8 cellular contexts compared by ENCODE assay signal in genomic region chr9:94167376-94167775, GRCh38.
DNase-seq lines count a peak whose midpoint lies in the region; ATAC-seq, FAIRE-seq and TF ChIP-seq lines count a peak whose summit lies in the region.

No MANE protein-coding gene starts in this region.

- peak overlapping the region; percentile 98 for H3K9ac ChIP-seq in astrocyte (ENCODE audit: low read length)
- peak overlapping the region; percentile 55 to 92 for H3K9ac ChIP-seq in liver (ENCODE audit: low read depth in 1 of 2, low read length in 2 of 2)

- peak overlapping the region; percentile 95 for H3K27ac Mint-ChIP-seq in activated CD4-positive, alpha-beta T cell treated with anti-CD3 and anti-CD28 coated beads, Interleukin-2, amount 10 ng/mL, durations not matched to agents 7 days and 5 days
- peak overlapping the region; percentile 94 for H3K27ac Mint-ChIP-seq in astrocyte (ENCODE audit: unreplicated experiment)

- CTCF ChIA-PET in activated CD4-positive, alpha-beta T cell treated with anti-CD3 and anti-CD28 coated beads, Interleukin-2, amount 10 ng/mL, durations not matched to agents 7 days and 5 days (lab: Charles Lee): no interaction called here

- H3K27me3 ChIP-seq in astrocyte (ENCODE audit: insufficient read depth, low read length) (no peaks in the 10 kb centered on the region), liver (ENCODE audit: control insufficient read depth in 4 of 4, insufficient read depth in 4 of 4, low read length in 3 of 4) (no peaks in the 10 kb centered on the region), thoracic aorta (replicated peaks; ENCODE audit: insufficient read depth) (no peaks in the 10 kb centered on the region)

- peak overlapping the region; percentile 84 for H3K27ac ChIP-seq in astrocyte (ENCODE audit: low read depth, low read length)
- H3K27ac ChIP-seq in liver (ENCODE audit: low read depth in 1 of 2, low read length in 2 of 2): peak overlapping the region; percentile 80 to 90
- peak overlapping the region; percentile 66 to 99 for H3K27ac ChIP-seq in thoracic aorta

- no peaks in the 10 kb centered on the region for H3K9me3 ChIP-seq in astrocyte (ENCODE audit: insufficient read depth, low read depth, low read length)
- no peaks in the 10 kb centered on the region for H3K9me3 ChIP-seq in liver (ENCODE audit: control insufficient read depth in 4 of 4, low read length in 3 of 4)
- no peaks in the 10 kb centered on the region for H3K9me3 ChIP-seq in thoracic aorta

- H3K36me3 Mint-ChIP-seq in activated CD4-positive, alpha-beta T cell treated with anti-CD3 and anti-CD28 coated beads, Interleukin-2, amount 10 ng/mL, durations not matched to agents 7 days and 5 days (ENCODE audit: low read depth): peaks cover 18% of the 10 kb centered on the region
- no peaks in the 10 kb centered on the region for H3K36me3 Mint-ChIP-seq in astrocyte (ENCODE audit: low read depth, unreplicated experiment)

- TF ChIP-seq RAD21 in liver (IDR thresholded peaks at IDR 0.05): no peak

- H3K4me2 ChIP-seq in astrocyte (ENCODE audit: low read length): peak overlapping the region; percentile 92

- peaks cover 10% of the 10 kb centered on the region for H3K4me1 ChIP-seq in astrocyte (ENCODE audit: insufficient read depth, low read length)
- H3K4me1 ChIP-seq in liver (ENCODE audit: control insufficient read depth in 4 of 4, insufficient read depth in 4 of 4, low read length in 3 of 4): peaks cover 7 to 38% (median 29%) of the 10 kb centered on the region in 4 donors
- peaks cover 37 to 46% of the 10 kb centered on the region in 2 donors for H3K4me1 ChIP-seq in thoracic aorta (ENCODE audit: control insufficient read depth in 1 of 2, low read depth in 2 of 2)

- no peaks in the 10 kb centered on the region for H3K9me3 Mint-ChIP-seq in activated CD4-positive, alpha-beta T cell treated with anti-CD3 and anti-CD28 coated beads, Interleukin-2, amount 10 ng/mL, durations not matched to agents 7 days and 5 days
- H3K9me3 Mint-ChIP-seq in astrocyte (ENCODE audit: unreplicated experiment): no peaks in the 10 kb centered on the region

- no peak for FAIRE-seq in astrocyte (lab: Jason Lieb, UNC)

- H2AFZ ChIP-seq in astrocyte (ENCODE audit: low read depth, low read length): no peak overlapping the region

- ATAC-seq in thoracic aorta (ENCODE audit: insufficient number of reproducible peaks, low FRiP score, low read depth) (no peak), GM21447 (IDR thresholded peaks at IDR 0.05; ENCODE audit: unreplicated experiment) (no peak), HG02852 (IDR thresholded peaks at IDR 0.05; ENCODE audit: unreplicated experiment) (no peak)

- H3K4me3 Mint-ChIP-seq in activated CD4-positive, alpha-beta T cell treated with anti-CD3 and anti-CD28 coated beads, Interleukin-2, amount 10 ng/mL, durations not matched to agents 7 days and 5 days: peak overlapping the region; percentile 87
- H3K4me3 Mint-ChIP-seq in astrocyte (ENCODE audit: unreplicated experiment): peak overlapping the region; percentile 93

- no peaks in the 10 kb centered on the region for H3K27me3 Mint-ChIP-seq in activated CD4-positive, alpha-beta T cell treated with anti-CD3 and anti-CD28 coated beads, Interleukin-2, amount 10 ng/mL, durations not matched to agents 7 days and 5 days
- no peaks in the 10 kb centered on the region for H3K27me3 Mint-ChIP-seq in astrocyte (ENCODE audit: low read depth, unreplicated experiment)

- H3K4me3 ChIP-seq in astrocyte (ENCODE audit: insufficient read depth, low read depth, low read length) (peak overlapping the region; percentile 99), liver (ENCODE audit: low read depth in 1 of 3, low read length in 3 of 3) (peak overlapping the region; percentile 70 to 99 (median 80)), thoracic aorta (peak overlapping the region; percentile 93)

- WGBS in liver: under 1% methylated on average over 4 of the region's 4 CpGs

- H3K36me3 ChIP-seq in astrocyte (ENCODE audit: insufficient read depth, low read length) (no peaks in the 10 kb centered on the region), liver (ENCODE audit: control insufficient read depth in 4 of 4, insufficient read depth in 3 of 4, low read depth in 1 of 4, low read length in 3 of 4) (peaks cover 0 to 2% (median 0%) of the 10 kb centered on the region in 4 donors), thoracic aorta (no peaks in the 10 kb centered on the region)

- H3K79me2 ChIP-seq in astrocyte (ENCODE audit: insufficient read depth, low read length): peaks cover 56% of the 10 kb centered on the region

- TF ChIP-seq CTCF in astrocyte (IDR thresholded peaks at IDR 0.05; ENCODE audit: insufficient read depth, low read depth, low read length): no peak
- TF ChIP-seq CTCF in liver (IDR thresholded peaks at IDR 0.05; ENCODE audit: low read depth, low read length, missing input control): no peak
- TF ChIP-seq CTCF in thoracic aorta (IDR thresholded peaks at IDR 0.05): no peak

- peaks cover 52% of the 10 kb centered on the region for H4K20me1 ChIP-seq in astrocyte (ENCODE audit: insufficient read depth, low read length)

- POLR2A ChIA-PET in activated CD4-positive, alpha-beta T cell treated with anti-CD3 and anti-CD28 coated beads, Interleukin-2, amount 10 ng/mL, durations not matched to agents 7 days and 5 days (lab: Charles Lee): no interaction called here

- peaks cover 60% of the 10 kb centered on the region for H3K4me1 Mint-ChIP-seq in activated CD4-positive, alpha-beta T cell treated with anti-CD3 and anti-CD28 coated beads, Interleukin-2, amount 10 ng/mL, durations not matched to agents 7 days and 5 days
- H3K4me1 Mint-ChIP-seq in astrocyte (ENCODE audit: low read depth, unreplicated experiment): peaks cover 6% of the 10 kb centered on the region

- DNase-seq in activated CD4-positive, alpha-beta T cell treated with anti-CD3 and anti-CD28 coated beads, Interleukin-2, amount 10 ng/mL, durations not matched to agents 7 days and 5 days: no peak
- no peak for DNase-seq in activated CD4-positive, alpha-beta T cell treated with anti-CD3 and anti-CD28 coated beads for 4 hours
- DNase-seq in astrocyte (ENCODE audit: low read depth) (no peak), thoracic aorta (ENCODE audit: low spot score) (no peak), middle frontal gyrus (ENCODE audit: extremely low spot score, low spot score) (no peak)

TF ChIP-seq in liver, 16 proteins besides CTCF, POLR2A, EP300 and RAD21:
- TF ChIP-seq TAF1 (conservative IDR thresholded peaks at IDR 0.05) (no peak), SP1 (IDR thresholded peaks at IDR 0.05) (no peak), HNF4G (IDR thresholded peaks at IDR 0.05) (no peak), YY1 (IDR thresholded peaks at IDR 0.05) (no peak), FOXA2 (IDR thresholded peaks at IDR 0.05) (no peak), FOXA1 (IDR thresholded peaks at IDR 0.05) (no peak), NR2F2 (IDR thresholded peaks at IDR 0.05) (no peak), MAX (IDR thresholded peaks at IDR 0.05) (no peak), ZBTB33 (IDR thresholded peaks at IDR 0.05) (no peak)
- TF ChIP-seq, protein P1, sequence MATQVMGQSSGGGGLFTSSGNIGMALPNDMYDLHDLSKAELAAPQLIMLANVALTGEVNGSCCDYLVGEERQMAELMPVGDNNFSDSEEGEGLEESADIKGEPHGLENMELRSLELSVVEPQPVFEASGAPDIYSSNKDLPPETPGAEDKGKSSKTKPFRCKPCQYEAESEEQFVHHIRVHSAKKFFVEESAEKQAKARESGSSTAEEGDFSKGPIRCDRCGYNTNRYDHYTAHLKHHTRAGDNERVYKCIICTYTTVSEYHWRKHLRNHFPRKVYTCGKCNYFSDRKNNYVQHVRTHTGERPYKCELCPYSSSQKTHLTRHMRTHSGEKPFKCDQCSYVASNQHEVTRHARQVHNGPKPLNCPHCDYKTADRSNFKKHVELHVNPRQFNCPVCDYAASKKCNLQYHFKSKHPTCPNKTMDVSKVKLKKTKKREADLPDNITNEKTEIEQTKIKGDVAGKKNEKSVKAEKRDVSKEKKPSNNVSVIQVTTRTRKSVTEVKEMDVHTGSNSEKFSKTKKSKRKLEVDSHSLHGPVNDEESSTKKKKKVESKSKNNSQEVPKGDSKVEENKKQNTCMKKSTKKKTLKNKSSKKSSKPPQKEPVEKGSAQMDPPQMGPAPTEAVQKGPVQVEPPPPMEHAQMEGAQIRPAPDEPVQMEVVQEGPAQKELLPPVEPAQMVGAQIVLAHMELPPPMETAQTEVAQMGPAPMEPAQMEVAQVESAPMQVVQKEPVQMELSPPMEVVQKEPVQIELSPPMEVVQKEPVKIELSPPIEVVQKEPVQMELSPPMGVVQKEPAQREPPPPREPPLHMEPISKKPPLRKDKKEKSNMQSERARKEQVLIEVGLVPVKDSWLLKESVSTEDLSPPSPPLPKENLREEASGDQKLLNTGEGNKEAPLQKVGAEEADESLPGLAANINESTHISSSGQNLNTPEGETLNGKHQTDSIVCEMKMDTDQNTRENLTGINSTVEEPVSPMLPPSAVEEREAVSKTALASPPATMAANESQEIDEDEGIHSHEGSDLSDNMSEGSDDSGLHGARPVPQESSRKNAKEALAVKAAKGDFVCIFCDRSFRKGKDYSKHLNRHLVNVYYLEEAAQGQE (IDR thresholded peaks at IDR 0.05): no peak
- TF ChIP-seq, protein P2, sequence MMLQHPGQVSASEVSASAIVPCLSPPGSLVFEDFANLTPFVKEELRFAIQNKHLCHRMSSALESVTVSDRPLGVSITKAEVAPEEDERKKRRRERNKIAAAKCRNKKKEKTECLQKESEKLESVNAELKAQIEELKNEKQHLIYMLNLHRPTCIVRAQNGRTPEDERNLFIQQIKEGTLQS (IDR thresholded peaks at IDR 0.05): no peak
